ENCODE assay signal across 1 cellular context in the genomic region with DNA sequence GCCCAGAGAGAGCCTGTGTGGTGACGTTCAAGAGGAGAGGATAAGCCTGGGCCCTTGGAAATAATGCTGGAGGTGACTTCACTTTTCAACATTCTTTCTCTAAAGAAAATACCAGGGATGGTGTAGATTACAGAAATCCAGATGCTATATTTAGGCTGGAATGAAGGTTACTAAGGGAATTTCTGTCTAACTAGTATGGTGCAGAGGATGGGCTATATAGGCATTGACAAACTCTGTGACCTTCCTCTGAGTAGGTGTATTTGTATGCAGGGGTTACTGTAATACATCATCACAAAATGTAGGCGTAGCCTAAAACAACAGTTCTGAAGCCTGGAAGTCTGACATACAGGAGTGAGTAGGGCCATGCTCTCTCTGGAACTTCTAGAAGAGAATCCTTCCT.
TF ChIP-seq lines count a peak whose summit lies in the region.

No MANE protein-coding gene starts in this region.

TF ChIP-seq in HepG2, 621 proteins besides CTCF, POLR2A, EP300 and RAD21 (continued from another document):
- TF ChIP-seq, protein P1, sequence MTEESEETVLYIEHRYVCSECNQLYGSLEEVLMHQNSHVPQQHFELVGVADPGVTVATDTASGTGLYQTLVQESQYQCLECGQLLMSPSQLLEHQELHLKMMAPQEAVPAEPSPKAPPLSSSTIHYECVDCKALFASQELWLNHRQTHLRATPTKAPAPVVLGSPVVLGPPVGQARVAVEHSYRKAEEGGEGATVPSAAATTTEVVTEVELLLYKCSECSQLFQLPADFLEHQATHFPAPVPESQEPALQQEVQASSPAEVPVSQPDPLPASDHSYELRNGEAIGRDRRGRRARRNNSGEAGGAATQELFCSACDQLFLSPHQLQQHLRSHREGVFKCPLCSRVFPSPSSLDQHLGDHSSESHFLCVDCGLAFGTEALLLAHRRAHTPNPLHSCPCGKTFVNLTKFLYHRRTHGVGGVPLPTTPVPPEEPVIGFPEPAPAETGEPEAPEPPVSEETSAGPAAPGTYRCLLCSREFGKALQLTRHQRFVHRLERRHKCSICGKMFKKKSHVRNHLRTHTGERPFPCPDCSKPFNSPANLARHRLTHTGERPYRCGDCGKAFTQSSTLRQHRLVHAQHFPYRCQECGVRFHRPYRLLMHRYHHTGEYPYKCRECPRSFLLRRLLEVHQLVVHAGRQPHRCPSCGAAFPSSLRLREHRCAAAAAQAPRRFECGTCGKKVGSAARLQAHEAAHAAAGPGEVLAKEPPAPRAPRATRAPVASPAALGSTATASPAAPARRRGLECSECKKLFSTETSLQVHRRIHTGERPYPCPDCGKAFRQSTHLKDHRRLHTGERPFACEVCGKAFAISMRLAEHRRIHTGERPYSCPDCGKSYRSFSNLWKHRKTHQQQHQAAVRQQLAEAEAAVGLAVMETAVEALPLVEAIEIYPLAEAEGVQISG (CRISPR knock-in tag; IDR thresholded peaks at IDR 0.05), result no peak
- TF ChIP-seq ATAD3A (CRISPR knock-in tag; IDR thresholded peaks at IDR 0.05) (no peak), IKZF1 (IDR thresholded peaks at IDR 0.05) (no peak), PITX1 (CRISPR knock-in tag; IDR thresholded peaks at IDR 0.05) (no peak), GATA4 (IDR thresholded peaks at IDR 0.05; ENCODE audit: borderline replicate concordance, low read depth) (no peak), ZNF326 (CRISPR knock-in tag; IDR thresholded peaks at IDR 0.05; ENCODE audit: borderline replicate concordance) (no peak), TAF1 (CRISPR knock-in tag; IDR thresholded peaks at IDR 0.05) (no peak), SP5 (CRISPR knock-in tag; IDR thresholded peaks at IDR 0.05; ENCODE audit: borderline replicate concordance, low read depth) (no peak), ZNF678 (CRISPR knock-in tag; IDR thresholded peaks at IDR 0.05) (no peak)
- TF ChIP-seq, protein P2, sequence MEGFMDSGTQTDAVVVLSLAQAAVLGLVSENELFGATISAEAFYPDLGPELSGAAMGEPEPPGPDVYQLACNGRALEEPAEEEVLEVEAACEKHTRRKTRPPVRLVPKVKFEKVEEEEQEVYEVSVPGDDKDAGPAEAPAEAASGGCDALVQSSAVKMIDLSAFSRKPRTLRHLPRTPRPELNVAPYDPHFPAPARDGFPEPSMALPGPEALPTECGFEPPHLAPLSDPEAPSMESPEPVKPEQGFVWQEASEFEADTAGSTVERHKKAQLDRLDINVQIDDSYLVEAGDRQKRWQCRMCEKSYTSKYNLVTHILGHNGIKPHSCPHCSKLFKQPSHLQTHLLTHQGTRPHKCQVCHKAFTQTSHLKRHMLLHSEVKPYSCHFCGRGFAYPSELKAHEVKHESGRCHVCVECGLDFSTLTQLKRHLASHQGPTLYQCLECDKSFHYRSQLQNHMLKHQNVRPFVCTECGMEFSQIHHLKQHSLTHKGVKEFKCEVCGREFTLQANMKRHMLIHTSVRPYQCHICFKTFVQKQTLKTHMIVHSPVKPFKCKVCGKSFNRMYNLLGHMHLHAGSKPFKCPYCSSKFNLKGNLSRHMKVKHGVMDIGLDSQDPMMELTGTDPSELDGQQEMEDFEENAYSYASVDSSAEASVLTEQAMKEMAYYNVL (CRISPR knock-in tag; IDR thresholded peaks at IDR 0.05; ENCODE audit: borderline replicate concordance), result no peak
- TF ChIP-seq, protein P3, sequence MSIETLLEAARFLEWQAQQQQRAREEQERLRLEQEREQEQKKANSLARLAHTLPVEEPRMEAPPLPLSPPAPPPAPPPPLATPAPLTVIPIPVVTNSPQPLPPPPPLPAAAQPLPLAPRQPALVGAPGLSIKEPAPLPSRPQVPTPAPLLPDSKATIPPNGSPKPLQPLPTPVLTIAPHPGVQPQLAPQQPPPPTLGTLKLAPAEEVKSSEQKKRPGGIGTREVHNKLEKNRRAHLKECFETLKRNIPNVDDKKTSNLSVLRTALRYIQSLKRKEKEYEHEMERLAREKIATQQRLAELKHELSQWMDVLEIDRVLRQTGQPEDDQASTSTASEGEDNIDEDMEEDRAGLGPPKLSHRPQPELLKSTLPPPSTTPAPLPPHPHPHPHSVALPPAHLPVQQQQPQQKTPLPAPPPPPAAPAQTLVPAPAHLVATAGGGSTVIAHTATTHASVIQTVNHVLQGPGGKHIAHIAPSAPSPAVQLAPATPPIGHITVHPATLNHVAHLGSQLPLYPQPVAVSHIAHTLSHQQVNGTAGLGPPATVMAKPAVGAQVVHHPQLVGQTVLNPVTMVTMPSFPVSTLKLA (IDR thresholded peaks at IDR 0.05), result no peak
